ENCODE assay signal across 8 cellular contexts in genomic region chr20:36439040-36439730, GRCh38.
A peak's percentile ranks its signal among the peaks of the same experiment; 100 is the strongest.
DNase-seq lines count a peak whose midpoint lies in the region; ATAC-seq lines count a peak whose summit lies in the region.

No MANE protein-coding gene starts in this region.

- H3K4me3 ChIP-seq in H7 (ENCODE audit: insufficient read depth, low read depth, low read length) (no peak overlapping the region), NT2/D1 (ENCODE audit: insufficient read length, low read depth) (no peak overlapping the region)

- H3K9me3 ChIP-seq in NT2/D1 (ENCODE audit: insufficient read depth, low read length), result no peaks in the 10 kb centered on the region

- H3K36me3 ChIP-seq in H7 (replicated peaks; ENCODE audit: control insufficient read depth, insufficient read depth, low read length) (no peaks in the 10 kb centered on the region), NT2/D1 (ENCODE audit: insufficient read depth, insufficient read length, low read length) (no peaks in the 10 kb centered on the region)

- H3K36me3 Mint-ChIP-seq in natural killer cell treated with Interleukin-12 subunit alpha and Interleukin-12 subunit beta and Interleukin-15 and Interleukin-18, amount 100 ng/mL, for 72 hours, result no peaks in the 10 kb centered on the region

- H3K9me3 Mint-ChIP-seq in natural killer cell treated with Interleukin-12 subunit alpha and Interleukin-12 subunit beta and Interleukin-15 and Interleukin-18, amount 100 ng/mL, for 72 hours, result no peaks in the 10 kb centered on the region

- peak; percentile 85 for DNase-seq in AG20443 (ENCODE audit: low spot score)
- DNase-seq in H7, result peak; percentile 91
- peak; percentile 56 for DNase-seq in NT2/D1 (ENCODE audit: low read depth, low spot score)
- DNase-seq in activated T-cell treated with anti-CD3 and anti-CD28 coated beads for 24 hours (ENCODE audit: low read depth), result peak; percentile 46
- peak; percentile 71 for DNase-seq in natural killer cell treated with Interleukin-12 subunit alpha and Interleukin-12 subunit beta and Interleukin-15 and Interleukin-18, amount 100 ng/mL, for 72 hours (ENCODE audit: low spot score)
- peak; percentile 75 for DNase-seq in superior temporal gyrus (ENCODE audit: extremely low spot score)

- H3K4me3 Mint-ChIP-seq in natural killer cell treated with Interleukin-12 subunit alpha and Interleukin-12 subunit beta and Interleukin-15 and Interleukin-18, amount 100 ng/mL, for 72 hours, result no peak overlapping the region

- H3K4me1 ChIP-seq in NT2/D1 (ENCODE audit: insufficient read depth, insufficient read length), result peaks cover 8% of the 10 kb centered on the region

- ATAC-seq in esophagus mucosa (peak; percentile 40), HG03378 (IDR thresholded peaks at IDR 0.05; ENCODE audit: unreplicated experiment) (no peak)
- ATAC-seq in natural killer cell treated with Interleukin-12 subunit alpha and Interleukin-12 subunit beta and Interleukin-15 and Interleukin-18, amount 100 ng/mL, for 72 hours, result peak; percentile 29 to 53

- peaks cover 0 to 5% of the 10 kb centered on the region in 2 donors for H3K4me1 Mint-ChIP-seq in natural killer cell treated with Interleukin-12 subunit alpha and Interleukin-12 subunit beta and Interleukin-15 and Interleukin-18, amount 100 ng/mL, for 72 hours (ENCODE audit: low read depth in 2 of 2)

- peaks cover 7% of the 10 kb centered on the region for H3K27me3 ChIP-seq in H7 (ENCODE audit: control insufficient read depth, insufficient read depth, low read length)
- H3K27me3 ChIP-seq in NT2/D1 (ENCODE audit: insufficient read depth, insufficient read length), result no peaks in the 10 kb centered on the region

- H3K27me3 Mint-ChIP-seq in natural killer cell treated with Interleukin-12 subunit alpha and Interleukin-12 subunit beta and Interleukin-15 and Interleukin-18, amount 100 ng/mL, for 72 hours, result no peaks in the 10 kb centered on the region

- H3K27ac Mint-ChIP-seq in natural killer cell treated with Interleukin-12 subunit alpha and Interleukin-12 subunit beta and Interleukin-15 and Interleukin-18, amount 100 ng/mL, for 72 hours, result no peak overlapping the region

- H3K9ac ChIP-seq in NT2/D1 (ENCODE audit: insufficient read length, low read depth), result no peak overlapping the region
